In the genomic region with DNA sequence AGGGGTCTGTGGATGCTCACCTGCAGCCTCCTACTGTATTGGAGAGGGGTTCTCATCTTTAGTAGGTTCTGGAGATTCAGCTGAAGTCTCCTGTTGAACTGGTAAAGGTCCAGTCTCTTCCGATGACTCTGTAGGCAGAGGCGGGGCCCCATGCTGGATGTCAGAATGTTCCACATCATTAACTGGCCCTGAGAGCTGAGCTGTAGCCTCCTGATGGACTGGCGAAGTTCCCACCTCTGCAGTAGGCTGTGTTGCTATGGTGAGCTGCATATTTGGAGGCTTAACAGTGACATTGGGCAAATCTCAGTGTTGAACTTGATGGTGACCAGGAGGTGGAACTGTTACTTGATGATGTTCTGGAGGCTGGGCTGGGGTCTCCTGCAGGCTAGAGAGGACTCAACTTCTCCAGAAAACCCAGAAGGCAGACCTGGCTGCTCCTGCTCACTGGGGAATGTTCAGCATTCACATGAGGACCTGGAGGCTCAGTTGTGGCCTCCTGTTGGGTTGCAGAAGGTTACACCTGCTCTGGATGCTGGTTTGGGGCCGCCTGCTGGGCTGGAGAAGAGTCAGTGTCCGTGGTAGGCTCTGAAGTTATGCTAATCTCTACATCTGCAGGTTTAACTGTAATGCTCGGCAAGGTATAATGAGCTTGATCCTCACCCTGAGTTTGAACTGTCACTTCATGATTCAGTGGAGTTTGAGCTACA, we compare ENCODE assay signal across 31 cellular contexts. TPM values are rescaled to one million over a fixed set of nuclear protein-coding genes. Genes with fewer than 3 reads are reported as not detected.
DNase-seq lines count a peak whose midpoint lies in the region; FAIRE-seq and TF ChIP-seq lines count a peak whose summit lies in the region.
"Had no signal": no experiment of that assay in that cellular context is flagged by ENCODE, and none has a peak within 500 bp of the region (broad histone marks: within the 10 kb centered on the region; RNA-seq: fewer than 3 reads in every experiment).

No MANE protein-coding gene starts in this region.

- no peaks in the 10 kb centered on the region for H3K4me1 ChIP-seq in ovary (ENCODE audit: insufficient read depth)
- H3K4me1 ChIP-seq: breast epithelium, suprapubic skin, upper lobe of left lung had no signal

- FAIRE-seq in RCC 7860 (lab: Jason Lieb, UNC) = no peak
- FAIRE-seq: frontal cortex, GM19239 had no signal

- TF ChIP-seq CTCF in fibroblast of pulmonary artery (IDR thresholded peaks at IDR 0.05; ENCODE audit: low read length, missing control alignments) (no peak), ovary (IDR thresholded peaks at IDR 0.05) (no peak), WERI-Rb-1 (IDR thresholded peaks at IDR 0.05; ENCODE audit: low read depth, low read length) (no peak)

- DNase-seq in GM04503 (ENCODE audit: low read depth) (peak; percentile 26), RCC 7860 (ENCODE audit: low spot score) (peak; percentile 40), fibroblast of pulmonary artery (ENCODE audit: low read depth) (peak; percentile 36), renal cortical epithelial cell (ENCODE audit: low read depth) (peak; percentile 72), ovary (no peak), WERI-Rb-1 (no peak), GM19240 (ENCODE audit: insufficient read length, low spot score) (no peak)
- DNase-seq: activated CD4-positive, alpha-beta T cell treated with anti-CD3 and anti-CD28 coated beads for 36 hours; activated CD8-positive, alpha-beta T cell treated with anti-CD3 and anti-CD28 coated beads, Interleukin-2, amount 10 ng/mL, durations not matched to agents 7 days and 5 days; activated T-cell treated with anti-CD3 and anti-CD28 coated beads for 4 hours; C1 segment of cervical spinal cord; DMS79; effector memory CD4-positive, alpha-beta T cell; erythroblast; GF-D8; H7; Karpas-422; left colon; mammary epithelial cell; NCI-H146; NCI-H2107; NCI-H345; SIG-M5; stimulated activated naive B cell treated with anti-CD40 and anti-IgM and Interleukin-4, amounts not matched to agents 10 μg/mL and 1 μg/mL and 100 μg/mL, for 72 hours; upper lobe of left lung had no signal

- H3K27me3 ChIP-seq in ovary (no peaks in the 10 kb centered on the region), WERI-Rb-1 (ENCODE audit: insufficient read depth, low read depth, severe bottlenecking) (no peaks in the 10 kb centered on the region)
- H3K27me3 ChIP-seq: breast epithelium, suprapubic skin, upper lobe of left lung had no signal

- H3K36me3 ChIP-seq in ovary (no peaks in the 10 kb centered on the region), WERI-Rb-1 (no peaks in the 10 kb centered on the region)
- H3K36me3 ChIP-seq: breast epithelium, suprapubic skin, upper lobe of left lung had no signal

- 74 to 81% (median 78%) methylated on average over 6 of the region's 6 CpGs for WGBS in ovary, 3 donors

- TF ChIP-seq EP300 in ovary (IDR thresholded peaks at IDR 0.05) = no peak

- no peak for TF ChIP-seq POLR2A in ovary (IDR thresholded peaks at IDR 0.05)

- intact Hi-C loops in ovary (cut with DNase I) = no loop called here

- no peaks in the 10 kb centered on the region for H3K9me3 ChIP-seq in ovary
- no peaks in the 10 kb centered on the region for H3K9me3 ChIP-seq in WERI-Rb-1 (ENCODE audit: severe bottlenecking)
- H3K9me3 ChIP-seq: breast epithelium, suprapubic skin, upper lobe of left lung had no signal

- H3K4me3 ChIP-seq in fibroblast of pulmonary artery (replicated peaks; ENCODE audit: low read depth, low read length) (no peak overlapping the region), ovary (no peak overlapping the region), WERI-Rb-1 (ENCODE audit: low read depth, low read length) (no peak overlapping the region)
- H3K4me3 ChIP-seq: breast epithelium, skin epidermis, suprapubic skin, upper lobe of left lung had no signal

- H3K27ac ChIP-seq in ovary (no peak overlapping the region), WERI-Rb-1 (no peak overlapping the region)
- H3K27ac ChIP-seq: breast epithelium, skin epidermis, suprapubic skin, upper lobe of left lung had no signal

RNA-seq across cellular contexts. Expression of a gene that starts 23.9 kb away (rescaled TPM):
- total RNA-seq in renal cortical epithelial cell = 0.20 and 1.6 TPM in 2 replicates
- total RNA-seq in ovary = not detected
- under 1 TPM in 1 of 2 donors, not detected in 1; 0.33 TPM for polyA plus RNA-seq in ovary
- total RNA-seq: breast epithelium, omental fat pad, suprapubic skin, upper lobe of left lung had no signal

RNA-seq across cellular contexts. Expression of a gene that starts 26.6 kb away (rescaled TPM):
- total RNA-seq in renal cortical epithelial cell (not detected in 2 replicates), ovary (1 to 10 TPM in 6 of 7 donors, under 1 TPM in 1; 0.28 to 3.9 (median 2.1) TPM)
- polyA plus RNA-seq in ovary = 10 to 100 TPM in 1 of 2 donors, 1 to 10 TPM in 1; 2.1 to 44.5 TPM
- total RNA-seq: frontal cortex, H7, mammary epithelial cell had no signal

RNA-seq across cellular contexts. Expression of a gene that starts 36.8 kb away (rescaled TPM):
- total RNA-seq in renal cortical epithelial cell (not detected in 2 replicates), ovary (not detected)
- polyA plus RNA-seq in ovary = not detected
- total RNA-seq: activated CD4-positive, alpha-beta T cell treated with anti-CD3 and anti-CD28 coated beads for 36 hours; activated CD8-positive, alpha-beta T cell treated with anti-CD3 and anti-CD28 coated beads, Interleukin-2, amount 10 ng/mL, durations not matched to agents 7 days and 5 days; breast epithelium; frontal cortex; H7; left colon; mammary epithelial cell; omental fat pad; suprapubic skin; upper lobe of left lung had no signal
- polyA plus RNA-seq: mammary epithelial cell had no signal

RNA-seq across cellular contexts. Expression of a gene that starts 38.0 kb away (rescaled TPM):
- total RNA-seq in renal cortical epithelial cell (not detected in 2 replicates), ovary (not detected)
- under 1 TPM in 1 of 2 donors, not detected in 1; 0.18 TPM for polyA plus RNA-seq in ovary
- total RNA-seq: frontal cortex, H7, left colon, mammary epithelial cell, omental fat pad, suprapubic skin had no signal
- polyA plus RNA-seq: mammary epithelial cell had no signal

Comparison
In these comparisons a context has a peak if more than half of its experiments do, and no peak if none do; other contexts are left out.
1. DNase-seq: peak in GM04503 (single experiment), RCC 7860 (single experiment), fibroblast of pulmonary artery (single experiment) and renal cortical epithelial cell (single experiment); none in ovary (0 of 5), WERI-Rb-1 (single experiment) and GM19240 (single experiment).